Comparison of ENCODE assay signal across 8 cellular contexts in genomic region chr17:56629450-56630187, GRCh38. TPM values are rescaled to one million over a fixed set of nuclear protein-coding genes. Genes with fewer than 3 reads are reported as not detected.
DNase-seq lines count a peak whose midpoint lies in the region; TF ChIP-seq lines count a peak whose summit lies in the region.

No MANE protein-coding gene starts in this region.

- no peak overlapping the region for H3K9ac ChIP-seq in smooth muscle cell (ENCODE audit: low read depth)

- H2AFZ ChIP-seq in smooth muscle cell (ENCODE audit: low read depth), result no peak overlapping the region

- H3K36me3 ChIP-seq in smooth muscle cell (ENCODE audit: low read depth), result no peaks in the 10 kb centered on the region
- no peaks in the 10 kb centered on the region for H3K36me3 ChIP-seq in tibial artery

- 38% methylated on average over 7 of the region's 7 CpGs for WGBS in smooth muscle cell (ENCODE audit: low lambda C conversion rate)

- DNase-seq in activated CD4-positive, alpha-beta T cell treated with anti-CD3 and anti-CD28 coated beads, Interleukin-2, amount 50 U/mL, for 1 hour, result peak; percentile 2
- DNase-seq in activated CD4-positive, alpha-beta T cell treated with anti-CD3 and anti-CD28 coated beads, Interleukin-2, amount 50 U/mL, for 4 hours, result no peak
- peak; percentile 28 for DNase-seq in NAMALWA (ENCODE audit: low spot score)
- peak; percentile 73 for DNase-seq in ecto neural progenitor cell (ENCODE audit: low spot score)
- no peak for DNase-seq in smooth muscle cell (lab: John Stamatoyannopoulos, UW; ENCODE audit: unreplicated experiment)
- no peak for DNase-seq in T-helper 9 cell
- no peak for DNase-seq in tibial artery
- no peak for DNase-seq in NCI-H226

- H3K27ac ChIP-seq in smooth muscle cell (ENCODE audit: low read depth), result no peak overlapping the region
- no peak overlapping the region for H3K27ac ChIP-seq in tibial artery

- no peaks in the 10 kb centered on the region for H4K20me1 ChIP-seq in smooth muscle cell (ENCODE audit: low read depth)

- intact Hi-C loops in tibial artery (cut with DNase I; ENCODE audit: low total_unique reads), result no loop called here

- H3K4me2 ChIP-seq in smooth muscle cell, result no peak overlapping the region

- TF ChIP-seq CTCF in smooth muscle cell (IDR thresholded peaks at IDR 0.05; ENCODE audit: borderline replicate concordance, insufficient read depth, poor library complexity, severe bottlenecking) (peak; percentile 8), tibial artery (IDR thresholded peaks at IDR 0.05) (no peak)

- no peak overlapping the region for H3K4me3 ChIP-seq in smooth muscle cell
- no peak overlapping the region for H3K4me3 ChIP-seq in tibial artery

- no peaks in the 10 kb centered on the region for H3K27me3 ChIP-seq in smooth muscle cell (ENCODE audit: low read depth)
- H3K27me3 ChIP-seq in tibial artery, result no peaks in the 10 kb centered on the region

- H3K9me3 ChIP-seq in smooth muscle cell (replicated peaks; ENCODE audit: low read depth) (no peaks in the 10 kb centered on the region), tibial artery (no peaks in the 10 kb centered on the region)

- H3K79me2 ChIP-seq in smooth muscle cell (ENCODE audit: low read depth), result no peaks in the 10 kb centered on the region

- H3K4me1 ChIP-seq in smooth muscle cell (ENCODE audit: low read depth) (no peaks in the 10 kb centered on the region), tibial artery (no peaks in the 10 kb centered on the region)

- no peaks in the 10 kb centered on the region for H3F3A ChIP-seq in smooth muscle cell (ENCODE audit: low read depth)

RNA-seq across cellular contexts. Expression of gene NOG, which starts 36.1 kb away (rescaled TPM):
- 7.7 and 13.6 TPM in 2 replicates for total RNA-seq in smooth muscle cell
- 4.6 and 18.1 TPM in 2 replicates for polyA plus RNA-seq in smooth muscle cell

Comparison
In these comparisons a context has a peak if more than half of its experiments do, and no peak if none do; other contexts are left out.
1. DNase-seq: peak in activated CD4-positive, alpha-beta T cell treated with anti-CD3 and anti-CD28 coated beads, Interleukin-2, amount 50 U/mL, for 1 hour (single experiment), NAMALWA (single experiment) and ecto neural progenitor cell (single experiment); none in activated CD4-positive, alpha-beta T cell treated with anti-CD3 and anti-CD28 coated beads, Interleukin-2, amount 50 U/mL, for 4 hours (0 of 2), smooth muscle cell (single experiment), T-helper 9 cell (single experiment), tibial artery (0 of 2) and NCI-H226 (single experiment).